ENCODE assay signal across 8 cellular contexts in the genomic region with DNA sequence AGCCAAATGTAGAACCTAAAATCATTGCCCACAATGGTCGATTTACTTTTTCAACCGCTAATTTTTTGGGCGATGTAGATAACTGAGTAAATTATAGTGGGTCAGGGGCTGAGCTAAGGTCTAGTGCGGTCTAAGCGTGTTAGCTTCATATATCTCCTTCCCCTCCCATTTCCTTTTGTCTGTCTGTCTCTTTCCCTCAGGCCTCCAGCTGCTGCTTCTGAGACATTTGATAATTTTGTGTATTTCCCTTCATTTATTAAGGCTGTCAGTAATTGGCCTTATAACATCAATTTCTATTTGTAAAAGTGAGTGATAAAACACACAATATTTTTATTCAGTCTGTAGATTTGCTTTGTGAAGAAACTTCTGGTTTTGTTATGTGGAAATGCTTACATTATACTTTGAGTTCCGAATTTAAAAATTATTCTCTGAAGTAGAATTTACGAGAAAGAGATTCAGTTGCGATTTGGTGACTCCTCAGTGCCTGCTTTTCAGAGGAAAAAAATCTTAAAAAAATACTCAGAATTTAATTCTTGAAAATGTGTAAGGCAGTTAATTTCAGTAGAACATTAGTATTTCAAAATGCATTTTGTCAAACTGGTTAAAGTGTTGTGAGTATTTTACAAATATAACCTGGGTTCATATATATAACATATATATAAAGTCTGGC. TPM values are rescaled to one million over a fixed set of nuclear protein-coding genes. Genes with fewer than 3 reads are reported as not detected.
DNase-seq lines count a peak whose midpoint lies in the region; ATAC-seq and TF ChIP-seq lines count a peak whose summit lies in the region.

No MANE protein-coding gene starts in this region.

- peak in 1 of 3 donors; percentile 10 for DNase-seq in CD4-positive, CD25-positive, alpha-beta regulatory T cell
- DNase-seq in MG63 (no peak), body of pancreas (no peak), lower leg skin (ENCODE audit: low spot score in 2 of 2) (no peak), cerebellar cortex (ENCODE audit: low spot score) (no peak)
- no peak for DNase-seq in naive thymus-derived CD8-positive, alpha-beta T cell

- WGBS in body of pancreas, 2 donors, result 24 to 29% methylated on average over 8 of the region's 8 CpGs
- WGBS in lower leg skin, 2 donors, result 37 to 39% methylated on average over 8 of the region's 8 CpGs

- H3K36me3 Mint-ChIP-seq in CD4-positive, CD25-positive, alpha-beta regulatory T cell, result no peaks in the 10 kb centered on the region
- no peaks in the 10 kb centered on the region for H3K36me3 Mint-ChIP-seq in naive thymus-derived CD8-positive, alpha-beta T cell

- peak overlapping the region; percentile 21 to 97 (median 87) for H3K4me3 Mint-ChIP-seq in CD4-positive, CD25-positive, alpha-beta regulatory T cell
- peak overlapping the region; percentile 72 to 93 (median 84) for H3K4me3 Mint-ChIP-seq in naive thymus-derived CD8-positive, alpha-beta T cell

- H3K4me1 ChIP-seq in CD4-positive, CD25-positive, alpha-beta regulatory T cell (ENCODE audit: control insufficient read depth, insufficient read depth, low read length, poor library complexity, severe bottlenecking), result peaks cover 17% of the 10 kb centered on the region
- H3K4me1 ChIP-seq in body of pancreas, result peaks cover 19% of the 10 kb centered on the region

- POLR2A ChIA-PET in naive thymus-derived CD8-positive, alpha-beta T cell (lab: Charles Lee), result interaction anchor here (0.9 to 1.0 kb wide), 3 partner anchors 29 to 157 kb away, joined by 3 to 4 read pairs (median 3); no protein-coding TSS in a partner anchor

- peak overlapping the region in 1 of 3 donors; percentile 79 for H3K27ac Mint-ChIP-seq in CD4-positive, CD25-positive, alpha-beta regulatory T cell
- peak overlapping the region in 9 of 10 donors; percentile 53 to 87 (median 77) for H3K27ac Mint-ChIP-seq in naive thymus-derived CD8-positive, alpha-beta T cell

- intact Hi-C loops in body of pancreas (cut with DNase I) (no loop called here), lower leg skin (cut with DNase I; ENCODE audit: low total_unique reads) (no loop called here)

- no peak for ATAC-seq in CD4-positive, CD25-positive, alpha-beta regulatory T cell (ENCODE audit: low read depth in 2 of 2)
- ATAC-seq in body of pancreas (no peak), GM18520 (IDR thresholded peaks at IDR 0.05; ENCODE audit: unreplicated experiment) (no peak), GM21825 (IDR thresholded peaks at IDR 0.05; ENCODE audit: unreplicated experiment) (no peak)
- ATAC-seq in naive thymus-derived CD8-positive, alpha-beta T cell, result no peak

- H3K27ac ChIP-seq in CD4-positive, CD25-positive, alpha-beta regulatory T cell (ENCODE audit: insufficient read depth, low read length, poor library complexity, severe bottlenecking), result no peak overlapping the region
- peak overlapping the region in 3 of 4 donors; percentile 78 to 87 (median 80) for H3K27ac ChIP-seq in body of pancreas

- TF ChIP-seq POLR2A in body of pancreas (IDR thresholded peaks at IDR 0.05) (no peak), lower leg skin (IDR thresholded peaks at IDR 0.05) (no peak)

- TF ChIP-seq CTCF in body of pancreas (IDR thresholded peaks at IDR 0.05), result no peak
- TF ChIP-seq CTCF in lower leg skin (IDR thresholded peaks at IDR 0.05), result no peak

- peaks cover 0 to 2% (median 0%) of the 10 kb centered on the region in 7 donors for H3K9me3 Mint-ChIP-seq in CD4-positive, CD25-positive, alpha-beta regulatory T cell
- H3K9me3 Mint-ChIP-seq in naive thymus-derived CD8-positive, alpha-beta T cell, result no peaks in the 10 kb centered on the region

- H3K27me3 Mint-ChIP-seq in CD4-positive, CD25-positive, alpha-beta regulatory T cell, result peaks cover 54% of the 10 kb centered on the region
- peaks cover 0 to 9% (median 3%) of the 10 kb centered on the region in 5 donors for H3K27me3 Mint-ChIP-seq in naive thymus-derived CD8-positive, alpha-beta T cell

- peak overlapping the region; percentile 34 for H3K4me3 ChIP-seq in CD4-positive, CD25-positive, alpha-beta regulatory T cell (ENCODE audit: low read depth, low read length)
- H3K4me3 ChIP-seq in MG63 (peak overlapping the region; percentile 59), body of pancreas (peak overlapping the region in 1 of 2 donors; percentile 76), lower leg skin (ENCODE audit: low read depth, poor library complexity, severe bottlenecking) (no peak overlapping the region)

- no peaks in the 10 kb centered on the region for H3K9me3 ChIP-seq in CD4-positive, CD25-positive, alpha-beta regulatory T cell (ENCODE audit: control insufficient read depth in 2 of 2, low read length in 2 of 2)
- H3K9me3 ChIP-seq in MG63 (no peaks in the 10 kb centered on the region; the same call in 1 of the 2 replicates), body of pancreas (no peaks in the 10 kb centered on the region)

- H3K27me3 ChIP-seq in CD4-positive, CD25-positive, alpha-beta regulatory T cell (ENCODE audit: control insufficient read depth, insufficient read depth, low read length), result peaks cover 23% of the 10 kb centered on the region
- H3K27me3 ChIP-seq in MG63 (peaks cover 4% of the 10 kb centered on the region), body of pancreas (no peaks in the 10 kb centered on the region)

- peaks cover 4 to 17% (median 8%) of the 10 kb centered on the region in 4 donors for H3K4me1 Mint-ChIP-seq in CD4-positive, CD25-positive, alpha-beta regulatory T cell
- peaks cover 8 to 27% (median 13%) of the 10 kb centered on the region in 4 donors for H3K4me1 Mint-ChIP-seq in naive thymus-derived CD8-positive, alpha-beta T cell

- no peaks in the 10 kb centered on the region for H3K36me3 ChIP-seq in CD4-positive, CD25-positive, alpha-beta regulatory T cell (ENCODE audit: control insufficient read depth, insufficient read depth, low read length)
- no peaks in the 10 kb centered on the region for H3K36me3 ChIP-seq in MG63
- H3K36me3 ChIP-seq in body of pancreas (replicated peaks in 1 of 2; ENCODE audit: insufficient read depth in 1 of 2, low read depth in 2 of 2), result no peaks in the 10 kb centered on the region

RNA-seq across cellular contexts. Expression of a gene that starts 1.4 kb away (rescaled TPM):
- 0.27 TPM for total RNA-seq in CD4-positive, CD25-positive, alpha-beta regulatory T cell
- polyA plus RNA-seq in CD4-positive, CD25-positive, alpha-beta regulatory T cell, result under 1 TPM in 3 of 4 donors, not detected in 1; 0.06 to 0.26 (median 0.16) TPM
- total RNA-seq in MG63 (2014; rRNA removed; shearing (Covaris generic); ENCODE audit: low replicate concordance), result 3.9 and 6.9 TPM in 2 replicates
- total RNA-seq in body of pancreas (1 to 10 TPM; 3.0 to 3.6 TPM), lower leg skin (1 to 10 TPM in 2 of 4 donors, under 1 TPM in 2; 0.34 to 2.1 (median 1.3) TPM)
- 1 to 10 TPM; 3.7 to 4.1 TPM for total RNA-seq in naive thymus-derived CD8-positive, alpha-beta T cell
- polyA plus RNA-seq in naive thymus-derived CD8-positive, alpha-beta T cell, result under 1 TPM; 0.14 to 0.30 (median 0.28) TPM
